In genomic region chr1:41017141-41018024, GRCh38 we compare ENCODE assay signal across 1 cellular context.
TF ChIP-seq lines count a peak whose summit lies in the region.

No MANE protein-coding gene starts in this region.

TF ChIP-seq in GM12878, 131 proteins besides CTCF, POLR2A, EP300 and RAD21:
- TF ChIP-seq ESRRA (IDR thresholded peaks at IDR 0.05; ENCODE audit: low read length) (no peak), ATF3 (IDR thresholded peaks at IDR 0.05; ENCODE audit: borderline replicate concordance, extremely low read depth, low read depth, low read length) (no peak), FOXM1 (IDR thresholded peaks at IDR 0.05; ENCODE audit: low read depth, low read length) (no peak), SMARCA5 (IDR thresholded peaks at IDR 0.05) (no peak), GATAD2B (conservative IDR thresholded peaks at IDR 0.05; ENCODE audit: low read depth) (no peak), SUZ12 (IDR thresholded peaks at IDR 0.05; ENCODE audit: unreplicated experiment) (no peak), YY1 (IDR thresholded peaks at IDR 0.05; ENCODE audit: low read depth, low read length) (no peak), POLR2AphosphoS5 (IDR thresholded peaks at IDR 0.05; ENCODE audit: low read length) (no peak), POLR2AphosphoS2 (IDR thresholded peaks at IDR 0.05; ENCODE audit: low read depth, low read length) (no peak), ATF2 (IDR thresholded peaks at IDR 0.05; ENCODE audit: low read length) (no peak), ZNF384 (IDR thresholded peaks at IDR 0.05; ENCODE audit: borderline replicate concordance, low read depth, low read length) (no peak), BCL3 (IDR thresholded peaks at IDR 0.05; ENCODE audit: borderline replicate concordance, insufficient read depth, low read depth, low read length, poor library complexity, severe bottlenecking) (no peak), ASH2L (IDR thresholded peaks at IDR 0.05; ENCODE audit: borderline replicate concordance, low read depth) (no peak), SREBF2 (IDR thresholded peaks at IDR 0.05; ENCODE audit: low read length) (no peak), JUNB (IDR thresholded peaks at IDR 0.05) (no peak), E2F4 (IDR thresholded peaks at IDR 0.05; ENCODE audit: low read depth, low read length) (no peak), SMAD1 (IDR thresholded peaks at IDR 0.05; ENCODE audit: low read depth, partially characterized antibody) (no peak)
